Comparison of ENCODE assay signal across 17 cellular contexts in the genomic region with DNA sequence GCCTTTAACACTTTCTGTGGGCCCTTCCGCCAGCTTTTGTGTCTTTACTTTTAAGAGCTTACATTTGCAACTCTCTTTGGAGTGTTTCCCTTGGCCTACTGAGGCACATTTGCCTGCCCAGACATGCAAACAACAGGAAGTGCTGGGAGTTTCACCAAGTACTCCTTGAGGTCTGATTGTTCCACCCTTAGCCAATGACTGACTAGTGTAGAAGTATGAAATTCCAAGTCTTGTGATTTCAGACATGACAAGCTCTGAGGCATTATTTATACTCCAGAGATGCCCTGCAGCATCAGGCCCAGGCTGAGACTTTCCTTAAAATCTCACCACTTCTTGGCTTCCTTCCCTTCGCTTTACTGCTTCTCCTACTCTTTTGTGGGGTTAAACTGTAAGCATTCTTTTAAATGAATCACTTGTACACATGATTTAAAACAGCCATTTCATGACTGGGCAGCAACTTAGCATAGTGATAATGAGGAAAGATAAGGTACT.
A peak's percentile ranks its signal among the peaks of the same experiment; 100 is the strongest.
DNase-seq lines count a peak whose midpoint lies in the region; ATAC-seq, FAIRE-seq and TF ChIP-seq lines count a peak whose summit lies in the region.
"Had no signal": no experiment of that assay in that cellular context is flagged by ENCODE, and none has a peak within 500 bp of the region (broad histone marks: within the 10 kb centered on the region; RNA-seq: fewer than 3 reads in every experiment).

No MANE protein-coding gene starts in this region.

- no peaks in the 10 kb centered on the region for H3K36me3 Mint-ChIP-seq in nephron progenitor cell (ENCODE audit: low read depth)
- H3K36me3 Mint-ChIP-seq: CD8-positive, alpha-beta memory T cell; naive B cell had no signal

- no peak overlapping the region; the same call in 1 of the 2 replicates for H3K4me3 ChIP-seq in SK-N-MC
- no peak overlapping the region for H3K4me3 ChIP-seq in fibroblast of mammary gland (ENCODE audit: control insufficient read depth, low read depth, low read length)
- no peak overlapping the region for H3K4me3 ChIP-seq in pancreas
- H3K4me3 ChIP-seq: colonic mucosa had no signal

- peak overlapping the region; percentile 62 for H3K27ac Mint-ChIP-seq in nephron progenitor cell
- H3K27ac Mint-ChIP-seq: activated T-helper 2 cell treated with anti-CD3 and anti-CD28 coated beads, Interferon-gamma antibody, Interleukin-2, Interleukin-4, amounts not matched to agents 10 μg/mL and 5 μg/mL and 100 μg/mL, durations not matched to agents 14 hours and 24 hours and 36 hours; CD8-positive, alpha-beta memory T cell; naive B cell had no signal

- no peak for ATAC-seq in pancreas

- no peaks in the 10 kb centered on the region for H3K9me3 Mint-ChIP-seq in nephron progenitor cell
- H3K9me3 Mint-ChIP-seq: activated T-helper 2 cell treated with anti-CD3 and anti-CD28 coated beads, Interferon-gamma antibody, Interleukin-2, Interleukin-4, amounts not matched to agents 10 μg/mL and 5 μg/mL and 100 μg/mL, durations not matched to agents 14 hours and 24 hours and 36 hours had no signal

- intact Hi-C loops in pancreas (cut with DNase I) = no loop called here

- TF ChIP-seq CTCF in fibroblast of mammary gland (conservative IDR thresholded peaks at IDR 0.05; ENCODE audit: control insufficient read depth, insufficient read depth, low read depth, low read length) = no peak
- TF ChIP-seq CTCF in nephron progenitor cell (IDR thresholded peaks at IDR 0.05) = no peak
- TF ChIP-seq CTCF in pancreas (IDR thresholded peaks at IDR 0.05) = no peak

- H3K4me3 Mint-ChIP-seq in nephron progenitor cell = no peak overlapping the region
- H3K4me3 Mint-ChIP-seq: CD8-positive, alpha-beta memory T cell; naive B cell had no signal

- WGBS in pancreas, 2 donors = 67 to 70% methylated on average over 2 of the region's 2 CpGs

- H3K9me3 ChIP-seq in SK-N-MC (ENCODE audit: low read depth, low read length) (no peaks in the 10 kb centered on the region), pancreas (no peaks in the 10 kb centered on the region)
- H3K9me3 ChIP-seq: colonic mucosa had no signal

- TF ChIP-seq POLR2A in GM12892 (IDR thresholded peaks at IDR 0.05; ENCODE audit: low read depth, low read length) = no peak

- no peaks in the 10 kb centered on the region for H3K27me3 Mint-ChIP-seq in nephron progenitor cell (ENCODE audit: low read depth, poor library complexity)
- H3K27me3 Mint-ChIP-seq: CD8-positive, alpha-beta memory T cell; naive B cell had no signal

- H3K27ac ChIP-seq in SK-N-MC (peak overlapping the region; percentile 75), pancreas (no peak overlapping the region)
- H3K27ac ChIP-seq: colonic mucosa had no signal

- H3K4me1 ChIP-seq in pancreas = no peaks in the 10 kb centered on the region
- H3K4me1 ChIP-seq: colonic mucosa had no signal

- DNase-seq in ELR (ENCODE audit: low read depth) (peak; percentile 10), SK-N-MC (ENCODE audit: low read depth, low spot score) (no peak), fibroblast of mammary gland (ENCODE audit: low read depth) (peak; percentile 25), nephron progenitor cell (no peak), pancreas (no peak), HCEC 1CT (no peak), GM12892 (ENCODE audit: insufficient read length) (no peak), putamen (ENCODE audit: low spot score) (no peak)
- DNase-seq: activated CD4-positive, alpha-beta T cell treated with anti-CD3 and anti-CD28 coated beads for 1 hour; CD8-positive, alpha-beta memory T cell; colonic mucosa; hippocampal formation; naive B cell; NCI-H526; stimulated activated CD4-positive, alpha-beta T cell treated with anti-CD3 and anti-CD28 coated beads, Interleukin-12 subunit alpha, Interleukin-12 subunit beta, amount 100 ng/mL, for 4 hours; stimulated activated CD8-positive, alpha-beta memory T cell treated with anti-CD3 and anti-CD28 coated beads, Interleukin-4, amount 100 ng/mL, for 48 hours had no signal

- FAIRE-seq in pancreas (lab: Jason Lieb, UNC) = no peak
- no peak for FAIRE-seq in GM12892 (lab: Jason Lieb, UNC)

- H3K36me3 ChIP-seq in SK-N-MC (ENCODE audit: insufficient read depth, low read length) (no peaks in the 10 kb centered on the region), pancreas (no peaks in the 10 kb centered on the region)
- H3K36me3 ChIP-seq: colonic mucosa had no signal

- H3K27me3 ChIP-seq in pancreas = no peaks in the 10 kb centered on the region
- H3K27me3 ChIP-seq: colonic mucosa had no signal

- H3K4me1 Mint-ChIP-seq in nephron progenitor cell = no peaks in the 10 kb centered on the region
- H3K4me1 Mint-ChIP-seq: CD8-positive, alpha-beta memory T cell; naive B cell had no signal

- no peak overlapping the region for H3K9ac ChIP-seq in SK-N-MC (ENCODE audit: insufficient read length)

Comparison
In these comparisons a context has a peak if more than half of its experiments do, and no peak if none do; other contexts are left out.
1. DNase-seq: peak in ELR (single experiment) and fibroblast of mammary gland (single experiment); none in SK-N-MC (single experiment), nephron progenitor cell (single experiment), pancreas (0 of 6), HCEC 1CT (single experiment), GM12892 (single experiment) and putamen (single experiment).